29 cellular contexts compared by ENCODE assay signal in genomic region chr16:8184854-8185253, GRCh38.
"Had no signal": no experiment of that assay in that cellular context is flagged by ENCODE, and none has a peak within 500 bp of the region (broad histone marks: within the 10 kb centered on the region; RNA-seq: fewer than 3 reads in every experiment).

No MANE protein-coding gene starts in this region.

- H3K36me3 ChIP-seq: stomach, suprapubic skin, thoracic aorta, thyroid gland, tibial artery, tibial nerve, transverse colon, upper lobe of left lung, upper lobe of right lung, uterus, vagina had no signal

- H3K36me3 Mint-ChIP-seq: stimulated activated effector memory CD8-positive, alpha-beta T cell treated with anti-CD3 and anti-CD28 coated beads, Interleukin-12 subunit alpha, Interleukin-12 subunit beta, amount 100 ng/mL, for 72 hours; stimulated activated memory B cell treated with anti-CD40 and anti-IgM and Interleukin-4, amounts not matched to agents 10 μg/mL and 1 μg/mL and 100 μg/mL, for 72 hours; stimulated activated naive B cell treated with anti-CD40 and anti-IgM and Interleukin-4, amounts not matched to agents 10 μg/mL and 1 μg/mL and 100 μg/mL, for 72 hours; type B pancreatic cell had no signal

- DNase-seq: stimulated activated CD4-positive, alpha-beta T cell treated with anti-CD3 and anti-CD28 coated beads, Interleukin-2, amount 100 ng/mL, for 48 hours; stimulated activated CD4-positive, alpha-beta T cell treated with anti-CD3 and anti-CD28 coated beads, Interleukin-4, amount 100 ng/mL, for 1 hour; stimulated activated CD4-positive, alpha-beta T cell treated with anti-CD3 and anti-CD28 coated beads, Interleukin-4, amount 100 ng/mL, for 24 hours; stimulated activated CD4-positive, alpha-beta T cell treated with anti-CD3 and anti-CD28 coated beads, Interleukin-4, amount 100 ng/mL, for 4 hours; stimulated activated CD8-positive, alpha-beta memory T cell treated with anti-CD3 and anti-CD28 coated beads, Interleukin-4, amount 100 ng/mL, for 48 hours; stimulated activated naive B cell treated with anti-CD40 and anti-IgM and Interleukin-4, amounts not matched to agents 10 μg/mL and 1 μg/mL and 100 μg/mL, for 72 hours; stimulated activated naive CD4-positive, alpha-beta T cell; stimulated activated naive CD4-positive, alpha-beta T cell treated with Interleukin-2 at 50 U/mL for 16 hours; stimulated activated naive CD8-positive, alpha-beta T cell treated with anti-CD3 and anti-CD28 coated beads, Interleukin-15, amount 100 ng/mL, for 72 hours; stimulated activated naive CD8-positive, alpha-beta T cell treated with anti-CD3 and anti-CD28 coated beads, Interleukin-15, Interleukin-2, amounts not matched to agents 100 U/mL and 50 U/mL, for 24 hours; stomach; substantia nigra; testis; thyroid gland; tibial artery; transverse colon; trophoblast cell; upper lobe of left lung; upper lobe of right lung; uterus had no signal

- H3K27me3 ChIP-seq: stomach, suprapubic skin, testis, thyroid gland, tibial artery, tibial nerve, transverse colon, upper lobe of left lung, upper lobe of right lung, uterus, vagina had no signal

- H3K27ac Mint-ChIP-seq: stimulated activated effector memory CD8-positive, alpha-beta T cell treated with anti-CD3 and anti-CD28 coated beads, Interleukin-12 subunit alpha, Interleukin-12 subunit beta, amount 100 ng/mL, for 72 hours; stimulated activated memory B cell treated with anti-CD40 and anti-IgM and Interleukin-4, amounts not matched to agents 10 μg/mL and 1 μg/mL and 100 μg/mL, for 72 hours; stimulated activated naive B cell treated with anti-CD40 and anti-IgM and Interleukin-4, amounts not matched to agents 10 μg/mL and 1 μg/mL and 100 μg/mL, for 72 hours; stimulated activated naive CD8-positive, alpha-beta T cell treated with anti-CD3 and anti-CD28 coated beads, Interleukin-15, amount 100 ng/mL, for 72 hours; stimulated activated naive CD8-positive, alpha-beta T cell treated with anti-CD3 and anti-CD28 coated beads, Interleukin-15, Interleukin-2, amounts not matched to agents 100 ng/mL and 50 ng/mL, for 24 hours; type B pancreatic cell had no signal

- H3K4me1 ChIP-seq: stomach, suprapubic skin, testis, thyroid gland, tibial artery, tibial nerve, transverse colon, upper lobe of left lung, upper lobe of right lung, uterus, vagina had no signal

- H3K4me3 ChIP-seq: stomach, suprapubic skin, testis, thoracic aorta, thyroid gland, tibial artery, tibial nerve, transverse colon, upper lobe of left lung, upper lobe of right lung, uterus, vagina had no signal

- H3K9me3 ChIP-seq: stomach, suprapubic skin, testis, thoracic aorta, thyroid gland, tibial artery, tibial nerve, transverse colon, upper lobe of left lung, upper lobe of right lung, uterus, vagina had no signal

- FAIRE-seq: urothelium cell line had no signal

- H3K4me3 Mint-ChIP-seq: stimulated activated effector memory CD8-positive, alpha-beta T cell treated with anti-CD3 and anti-CD28 coated beads, Interleukin-12 subunit alpha, Interleukin-12 subunit beta, amount 100 ng/mL, for 72 hours; stimulated activated memory B cell treated with anti-CD40 and anti-IgM and Interleukin-4, amounts not matched to agents 10 μg/mL and 1 μg/mL and 100 μg/mL, for 72 hours; stimulated activated naive B cell treated with anti-CD40 and anti-IgM and Interleukin-4, amounts not matched to agents 10 μg/mL and 1 μg/mL and 100 μg/mL, for 72 hours; stimulated activated naive CD8-positive, alpha-beta T cell treated with anti-CD3 and anti-CD28 coated beads, Interleukin-15, amount 100 ng/mL, for 72 hours; stimulated activated naive CD8-positive, alpha-beta T cell treated with anti-CD3 and anti-CD28 coated beads, Interleukin-15, Interleukin-2, amounts not matched to agents 100 ng/mL and 50 ng/mL, for 24 hours; type B pancreatic cell had no signal

- H3K27ac ChIP-seq: stomach, suprapubic skin, testis, thoracic aorta, thyroid gland, tibial artery, tibial nerve, transverse colon, upper lobe of left lung, upper lobe of right lung, uterus, vagina had no signal

- ATAC-seq: stimulated activated effector memory CD8-positive, alpha-beta T cell treated with anti-CD3 and anti-CD28 coated beads, Interleukin-12 subunit alpha, Interleukin-12 subunit beta, amount 100 ng/mL, for 72 hours; stimulated activated memory B cell treated with anti-CD40 and anti-IgM and Interleukin-4, amounts not matched to agents 10 μg/mL and 1 μg/mL and 100 μg/mL, for 72 hours; stimulated activated naive B cell treated with anti-CD40 and anti-IgM and Interleukin-4, amounts not matched to agents 10 μg/mL and 1 μg/mL and 100 μg/mL, for 72 hours; stimulated activated naive CD8-positive, alpha-beta T cell treated with anti-CD3 and anti-CD28 coated beads, Interleukin-15, amount 100 ng/mL, for 72 hours; stimulated activated naive CD8-positive, alpha-beta T cell treated with anti-CD3 and anti-CD28 coated beads, Interleukin-15, Interleukin-2, amounts not matched to agents 100 U/mL and 50 U/mL, for 24 hours; upper lobe of right lung had no signal

- H3K4me1 Mint-ChIP-seq: stimulated activated effector memory CD8-positive, alpha-beta T cell treated with anti-CD3 and anti-CD28 coated beads, Interleukin-12 subunit alpha, Interleukin-12 subunit beta, amount 100 ng/mL, for 72 hours; stimulated activated memory B cell treated with anti-CD40 and anti-IgM and Interleukin-4, amounts not matched to agents 10 μg/mL and 1 μg/mL and 100 μg/mL, for 72 hours; stimulated activated naive B cell treated with anti-CD40 and anti-IgM and Interleukin-4, amounts not matched to agents 10 μg/mL and 1 μg/mL and 100 μg/mL, for 72 hours; stimulated activated naive CD8-positive, alpha-beta T cell treated with anti-CD3 and anti-CD28 coated beads, Interleukin-15, amount 100 ng/mL, for 72 hours had no signal

- H3K9me3 Mint-ChIP-seq: stimulated activated naive B cell treated with anti-CD40 and anti-IgM and Interleukin-4, amounts not matched to agents 10 μg/mL and 1 μg/mL and 100 μg/mL, for 72 hours; type B pancreatic cell had no signal

- H3K27me3 Mint-ChIP-seq: stimulated activated memory B cell treated with anti-CD40 and anti-IgM and Interleukin-4, amounts not matched to agents 10 μg/mL and 1 μg/mL and 100 μg/mL, for 72 hours; stimulated activated naive B cell treated with anti-CD40 and anti-IgM and Interleukin-4, amounts not matched to agents 10 μg/mL and 1 μg/mL and 100 μg/mL, for 72 hours; stimulated activated naive CD8-positive, alpha-beta T cell treated with anti-CD3 and anti-CD28 coated beads, Interleukin-15, amount 100 ng/mL, for 72 hours had no signal
